ENCODE assay signal across 33 cellular contexts in genomic region chr7:27433581-27433980, GRCh38.
"Had no signal": no experiment of that assay in that cellular context is flagged by ENCODE, and none has a peak within 500 bp of the region (broad histone marks: within the 10 kb centered on the region; RNA-seq: fewer than 3 reads in every experiment).

No MANE protein-coding gene starts in this region.

- FAIRE-seq: bronchial epithelial cell had no signal

- H3K36me3 ChIP-seq: MG63 had no signal

- ATAC-seq: activated CD8-positive, alpha-beta T cell treated with anti-CD3 and anti-CD28 coated beads for 36 hours; activated naive CD8-positive, alpha-beta T cell treated with anti-CD3 and anti-CD28 coated beads, Interleukin-2, amount 50 U/mL, for 24 hours had no signal

- H3K9me3 ChIP-seq: MG63 had no signal

- DNase-seq: activated CD4-positive, alpha-beta T cell treated with anti-CD3 and anti-CD28 coated beads for 1 hour; activated CD4-positive, alpha-beta T cell treated with anti-CD3 and anti-CD28 coated beads, Interleukin-2, amount 10 ng/mL, durations not matched to agents 24 days and 14 days; activated CD4-positive, alpha-beta T cell treated with anti-CD3 and anti-CD28 coated beads, Interleukin-2, amount 50 U/mL, for 4 hours; activated CD4-positive, CD25-positive, alpha-beta regulatory T cell; activated CD8-positive, alpha-beta T cell treated with anti-CD3 and anti-CD28 coated beads for 36 hours; activated gamma-delta T cell treated with Interleukin-2 at 50 U/mL for 16 hours; activated naive CD4-positive, alpha-beta T cell treated with anti-CD3 and anti-CD28 coated beads for 36 hours; activated naive CD8-positive, alpha-beta T cell treated with anti-CD3 and anti-CD28 coated beads, Interleukin-2, amount 50 U/mL, for 24 hours; activated T-cell treated with anti-CD3 and anti-CD28 coated beads, Interleukin-2, amount 50 U/mL, for 24 hours; anterior cingulate cortex; caudate nucleus; cerebellar nuclear complex; Kasumi-1; MG63; NCI-H1048; NCI-H1105 treated with DMSO at 0.1 percent for 48 hours; NCI-H1436; NCI-H1694; NCI-H1930; NCI-H2081 treated with DMSO at 0.1 percent for 48 hours; NCI-H226; NCI-H446 treated with DMSO at 0.1 percent for 48 hours; NCI-H69; OCI-M1; Right ventricle myocardium superior; SW 1271; T-helper 1 cell; T-helper 2 cell; T-helper 9 cell had no signal

- H3K9me3 Mint-ChIP-seq: activated CD4-positive, alpha-beta T cell treated with anti-CD3 and anti-CD28 coated beads, Interleukin-2, amount 10 ng/mL, durations not matched to agents 24 days and 14 days; activated CD8-positive, alpha-beta T cell treated with anti-CD3 and anti-CD28 coated beads for 36 hours; activated naive CD4-positive, alpha-beta T cell treated with anti-CD3 and anti-CD28 coated beads for 36 hours; activated naive CD8-positive, alpha-beta T cell treated with anti-CD3 and anti-CD28 coated beads, Interleukin-2, amount 50 U/mL, for 24 hours; activated T-cell treated with anti-CD3 and anti-CD28 coated beads, Interleukin-2, amount 50 U/mL, for 24 hours; brain had no signal

- H3K4me1 Mint-ChIP-seq: activated CD4-positive, alpha-beta T cell treated with anti-CD3 and anti-CD28 coated beads, Interleukin-2, amount 10 ng/mL, durations not matched to agents 24 days and 14 days; activated naive CD8-positive, alpha-beta T cell treated with anti-CD3 and anti-CD28 coated beads, Interleukin-2, amount 50 U/mL, for 24 hours had no signal

- H3K27ac Mint-ChIP-seq: activated CD4-positive, alpha-beta T cell treated with anti-CD3 and anti-CD28 coated beads, Interleukin-2, amount 10 ng/mL, durations not matched to agents 24 days and 14 days; activated CD8-positive, alpha-beta T cell treated with anti-CD3 and anti-CD28 coated beads for 36 hours; activated naive CD4-positive, alpha-beta T cell treated with anti-CD3 and anti-CD28 coated beads for 36 hours; activated naive CD8-positive, alpha-beta T cell; activated naive CD8-positive, alpha-beta T cell treated with anti-CD3 and anti-CD28 coated beads, Interleukin-2, amount 50 U/mL, for 24 hours; activated T-cell treated with anti-CD3 and anti-CD28 coated beads, Interleukin-2, amount 50 U/mL, for 24 hours; brain had no signal

- H3K4me3 ChIP-seq: MG63 had no signal

- H3K4me3 Mint-ChIP-seq: activated CD4-positive, alpha-beta T cell treated with anti-CD3 and anti-CD28 coated beads, Interleukin-2, amount 10 ng/mL, durations not matched to agents 24 days and 14 days; activated CD8-positive, alpha-beta T cell treated with anti-CD3 and anti-CD28 coated beads for 36 hours; activated naive CD4-positive, alpha-beta T cell treated with anti-CD3 and anti-CD28 coated beads for 36 hours; activated naive CD8-positive, alpha-beta T cell; activated naive CD8-positive, alpha-beta T cell treated with anti-CD3 and anti-CD28 coated beads, Interleukin-2, amount 50 U/mL, for 24 hours; activated T-cell treated with anti-CD3 and anti-CD28 coated beads, Interleukin-2, amount 50 U/mL, for 24 hours; brain had no signal

- H3K27me3 ChIP-seq: MG63 had no signal

- H3K36me3 Mint-ChIP-seq: activated naive CD8-positive, alpha-beta T cell; brain had no signal

- H3K27ac ChIP-seq: VCaP had no signal
